Comparison of ENCODE assay signal across 27 cellular contexts in genomic region chr2:171995586-171995985, GRCh38. TPM values are rescaled to one million over a fixed set of nuclear protein-coding genes. Genes with fewer than 3 reads are reported as not detected.
A peak's percentile ranks its signal among the peaks of the same experiment; 100 is the strongest.
DNase-seq lines count a peak whose midpoint lies in the region; ATAC-seq and TF ChIP-seq lines count a peak whose summit lies in the region.
"Had no signal": no experiment of that assay in that cellular context is flagged by ENCODE, and none has a peak within 500 bp of the region (broad histone marks: within the 10 kb centered on the region; RNA-seq: fewer than 3 reads in every experiment).

No MANE protein-coding gene starts in this region.

- ATAC-seq in IMR-90 (ENCODE audit: low read depth), result peak; percentile 19
- no peak for ATAC-seq in GM19452 (IDR thresholded peaks at IDR 0.05; ENCODE audit: unreplicated experiment)
- no peak for ATAC-seq in HG03520 (IDR thresholded peaks at IDR 0.05; ENCODE audit: unreplicated experiment)
- ATAC-seq: CD8-positive, alpha-beta T cell; HCT116; HepG2; K562 had no signal

- in situ Hi-C loops in IMR-90 (cut with MboI; ENCODE audit: low sequenced_read_pairs), result no loop called here

- no peaks in the 10 kb centered on the region for H3K9me1 ChIP-seq in IMR-90 (ENCODE audit: insufficient read depth, low read length)

- H2BK5ac ChIP-seq in IMR-90 (ENCODE audit: low read depth, low read length, poor library complexity, severe bottlenecking) (no peak overlapping the region), neuronal stem cell (ENCODE audit: low read length) (no peak overlapping the region)

- dilution Hi-C loops in IMR-90 (cut with HindIII; ENCODE audit: low sequenced_read_pairs, unreplicated experiment), result no loop called here

- H3K9ac ChIP-seq in IMR-90 (ENCODE audit: low read depth, low read length) (no peak overlapping the region), neuronal stem cell (ENCODE audit: low read depth, low read length, poor library complexity) (no peak overlapping the region)

- H2AK9ac ChIP-seq in IMR-90 (replicated peaks; ENCODE audit: low read depth, low read length, poor library complexity), result no peak overlapping the region

- 0 out of 2 replicates have a peak overlapping the region, but pooled peaks have one; percentile 45 for H3K23ac ChIP-seq in IMR-90 (ENCODE audit: low read depth, low read length)
- no peak overlapping the region for H3K23ac ChIP-seq in neuronal stem cell (ENCODE audit: low read depth, low read length, poor library complexity)

- no peaks in the 10 kb centered on the region for H3K27me3 ChIP-seq in IMR-90 (ENCODE audit: control insufficient read depth, insufficient read depth, low read length)
- H3K27me3 ChIP-seq in neuronal stem cell (ENCODE audit: control insufficient read depth in 3 of 3, insufficient read depth in 3 of 3, low read depth in 1 of 3, low read length in 3 of 3), result peaks cover 2 to 17% (median 9%) of the 10 kb centered on the region in 3 experiments

- H3K36me3 ChIP-seq in IMR-90 (ENCODE audit: control insufficient read depth, insufficient read depth, low read length) (no peaks in the 10 kb centered on the region), neuronal stem cell (replicated peaks in 1 of 2; ENCODE audit: control insufficient read depth in 2 of 2, insufficient read depth in 2 of 2, low read length in 2 of 2) (no peaks in the 10 kb centered on the region)

- CTCF ChIA-PET in IMR-90 (lab: Yijun Ruan, JAX), result no interaction called here

- H3K79me1 ChIP-seq in IMR-90 (ENCODE audit: low read depth in 1 of 2, low read length in 2 of 2) (peaks cover 0 to 6% of the 10 kb centered on the region in 2 experiments; a peak in 1 of 4 replicates), neuronal stem cell (ENCODE audit: low read depth, low read length) (no peaks in the 10 kb centered on the region)

- no peaks in the 10 kb centered on the region for H3K9me3 ChIP-seq in IMR-90 (ENCODE audit: control insufficient read depth, insufficient read depth, low read length)
- H3K9me3 ChIP-seq in neuronal stem cell (replicated peaks in 1 of 2; ENCODE audit: control insufficient read depth in 2 of 2, insufficient read depth in 1 of 2, low read depth in 1 of 2, low read length in 2 of 2), result no peaks in the 10 kb centered on the region
- H3K9me3 ChIP-seq: Caco-2 had no signal

- H3K14ac ChIP-seq in IMR-90 (replicated peaks; ENCODE audit: low read depth, low read length), result no peak overlapping the region
- no peak overlapping the region for H3K14ac ChIP-seq in neuronal stem cell (ENCODE audit: low read length)

- H4K91ac ChIP-seq in IMR-90 (ENCODE audit: insufficient read depth, low read depth, low read length) (no peak overlapping the region), neuronal stem cell (ENCODE audit: low read depth, low read length, poor library complexity) (no peak overlapping the region)

- H3K18ac ChIP-seq in IMR-90 (ENCODE audit: low read depth, low read length), result no peak overlapping the region
- H3K18ac ChIP-seq in neuronal stem cell (ENCODE audit: low read length), result no peak overlapping the region

- H2BK20ac ChIP-seq in IMR-90 (ENCODE audit: low read depth, low read length), result peak overlapping the region; percentile 39; the same call in 1 of the 2 replicates

- H3K27ac ChIP-seq in IMR-90 (ENCODE audit: insufficient read depth, low read length) (0 out of 2 replicates have a peak overlapping the region, but pooled peaks have one; percentile 8), neuronal stem cell (replicated peaks; ENCODE audit: low read length) (no peak overlapping the region)

- POLR2A ChIA-PET in IMR-90 (lab: Charles Lee; ENCODE audit: unreplicated experiment), result no interaction called here

- H3K4me2 ChIP-seq in IMR-90 (ENCODE audit: low read depth, low read length), result peak overlapping the region; percentile 32; the same call in 1 of the 2 replicates
- no peak overlapping the region for H3K4me2 ChIP-seq in neuronal stem cell (ENCODE audit: insufficient read depth, low read length, poor library complexity, severe bottlenecking)

- H2BK120ac ChIP-seq in IMR-90 (ENCODE audit: low read depth, low read length), result no peak overlapping the region
- no peak overlapping the region for H2BK120ac ChIP-seq in neuronal stem cell (ENCODE audit: low read depth, low read length)

- no peaks in the 10 kb centered on the region for H4K20me1 ChIP-seq in IMR-90 (ENCODE audit: insufficient read depth, low read length)

- H3K4ac ChIP-seq in IMR-90 (ENCODE audit: low read depth, low read length), result no peak overlapping the region
- H3K4ac ChIP-seq in neuronal stem cell (ENCODE audit: low read length), result no peak overlapping the region

- H4K8ac ChIP-seq in IMR-90 (ENCODE audit: low read depth in 2 of 2, low read length in 2 of 2), result peak overlapping the region in 1 of 2 experiments; percentile 19; a peak in 2 of 4 replicates
- no peak overlapping the region for H4K8ac ChIP-seq in neuronal stem cell (ENCODE audit: low read depth, low read length)

- TF ChIP-seq POLR2A in IMR-90 (IDR thresholded peaks at IDR 0.05; ENCODE audit: low read depth, low read length), result no peak

- no peak for TF ChIP-seq RAD21 in IMR-90 (IDR thresholded peaks at IDR 0.05; ENCODE audit: low read length)

- no peak for TF ChIP-seq CTCF in IMR-90 (conservative IDR thresholded peaks at IDR 0.05; ENCODE audit: low read depth, low read length)

- no peak overlapping the region; the same call in 2 of the 3 replicates for H2BK15ac ChIP-seq in IMR-90 (ENCODE audit: low read depth, low read length)
- no peak overlapping the region for H2BK15ac ChIP-seq in neuronal stem cell (ENCODE audit: low read length)

- H3K4me3 ChIP-seq in IMR-90 (ENCODE audit: insufficient read depth, low read depth, low read length), result no peak overlapping the region
- H3K4me3 ChIP-seq in neuronal stem cell (ENCODE audit: low read length in 2 of 2), result no peak overlapping the region
- H3K4me3 ChIP-seq: K562 had no signal

- no TSS peak for BruUV-seq in IMR-90 (replicated peaks; lab: Mats Ljungman, UMichigan)

- DNase-seq in AG08396 (ENCODE audit: low spot score) (peak; percentile 36), IMR-90 (peak; percentile 33), fibroblast of peridontal ligament (ENCODE audit: extremely low read depth) (peak; percentile 88), neuronal stem cell (ENCODE audit: low spot score) (no peak), AG08395 (ENCODE audit: low spot score) (no peak)
- DNase-seq in activated CD4-positive, alpha-beta T cell treated with anti-CD3 and anti-CD28 coated beads for 48 hours, result no peak
- DNase-seq: 8988T; ACHN; C1 segment of cervical spinal cord; Caco-2; CD8-positive, alpha-beta T cell; DMS79; GF-D8; Kasumi-1; NCI-H1092 treated with DMSO at 0.1 percent for 48 hours; NCI-H1436 treated with DMSO at 0.1 percent for 48 hours; NCI-H187 treated with DMSO at 0.1 percent for 48 hours; NCI-H2171 treated with DMSO at 0.1 percent for 48 hours; NCI-H446; NCI-H524 treated with DMSO at 0.1 percent for 48 hours; RPMI8226; SHP77 had no signal

- H3K56ac ChIP-seq in IMR-90 (ENCODE audit: extremely low read depth, insufficient read depth, low read length), result no peak overlapping the region

- intact Hi-C loops in IMR-90 (cut with micrococcal nuclease), result loop anchor here (5.0 kb wide), 1 partner anchor 92 kb away; the partner anchor contains the start of gene DLX1

- H2AFZ ChIP-seq in IMR-90 (replicated peaks; ENCODE audit: low read length, poor library complexity) (no peak overlapping the region), neuronal stem cell (ENCODE audit: low read length) (peak overlapping the region; percentile 11)

- WGBS in IMR-90 (ENCODE audit: extremely low coverage in 2 of 2, insufficient read length in 1 of 2), 2 experiments, result 80% methylated on average over 1 of the region's 5 CpGs; no CpG with 5 or more reads in 1 of the 2 experiments
- no CpG with 5 or more reads among the region's 5 CpGs for WGBS in neuronal stem cell (ENCODE audit: extremely low coverage in 2 of 2, insufficient read length in 2 of 2, insufficient replicate concordance in 1 of 2), 2 donors

- no peak overlapping the region for H4K5ac ChIP-seq in IMR-90 (ENCODE audit: low read depth, low read length)

- no peaks in the 10 kb centered on the region for H3K4me1 ChIP-seq in IMR-90 (ENCODE audit: control insufficient read depth, insufficient read depth, low read length)
- peaks cover 2 to 5% of the 10 kb centered on the region in 2 donors for H3K4me1 ChIP-seq in neuronal stem cell (ENCODE audit: control insufficient read depth in 2 of 2, insufficient read depth in 1 of 2, low read depth in 1 of 2, low read length in 2 of 2)

- H2AK5ac ChIP-seq in IMR-90 (ENCODE audit: low read depth, low read length) (no peak overlapping the region), neuronal stem cell (ENCODE audit: low read depth, low read length) (no peak overlapping the region)

- no peak overlapping the region for H2BK12ac ChIP-seq in neuronal stem cell (ENCODE audit: low read length)

TF ChIP-seq in IMR-90, 13 proteins besides CTCF, POLR2A, EP300 and RAD21 (continues in another document):
- TF ChIP-seq, protein P1, sequence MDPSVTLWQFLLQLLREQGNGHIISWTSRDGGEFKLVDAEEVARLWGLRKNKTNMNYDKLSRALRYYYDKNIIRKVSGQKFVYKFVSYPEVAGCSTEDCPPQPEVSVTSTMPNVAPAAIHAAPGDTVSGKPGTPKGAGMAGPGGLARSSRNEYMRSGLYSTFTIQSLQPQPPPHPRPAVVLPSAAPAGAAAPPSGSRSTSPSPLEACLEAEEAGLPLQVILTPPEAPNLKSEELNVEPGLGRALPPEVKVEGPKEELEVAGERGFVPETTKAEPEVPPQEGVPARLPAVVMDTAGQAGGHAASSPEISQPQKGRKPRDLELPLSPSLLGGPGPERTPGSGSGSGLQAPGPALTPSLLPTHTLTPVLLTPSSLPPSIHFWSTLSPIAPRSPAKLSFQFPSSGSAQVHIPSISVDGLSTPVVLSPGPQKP (IDR thresholded peaks at IDR 0.05; ENCODE audit: borderline replicate concordance, low read depth, low read length), result no peak
- no peak for TF ChIP-seq MXI1 (IDR thresholded peaks at IDR 0.05; ENCODE audit: borderline replicate concordance, low read depth, low read length)
- no peak for TF ChIP-seq BHLHE40 (IDR thresholded peaks at IDR 0.05; ENCODE audit: low read depth, low read length)
- TF ChIP-seq, protein P2, sequence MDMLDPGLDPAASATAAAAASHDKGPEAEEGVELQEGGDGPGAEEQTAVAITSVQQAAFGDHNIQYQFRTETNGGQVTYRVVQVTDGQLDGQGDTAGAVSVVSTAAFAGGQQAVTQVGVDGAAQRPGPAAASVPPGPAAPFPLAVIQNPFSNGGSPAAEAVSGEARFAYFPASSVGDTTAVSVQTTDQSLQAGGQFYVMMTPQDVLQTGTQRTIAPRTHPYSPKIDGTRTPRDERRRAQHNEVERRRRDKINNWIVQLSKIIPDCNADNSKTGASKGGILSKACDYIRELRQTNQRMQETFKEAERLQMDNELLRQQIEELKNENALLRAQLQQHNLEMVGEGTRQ (IDR thresholded peaks at IDR 0.05; ENCODE audit: low read depth, low read length), result no peak
- TF ChIP-seq CEBPB (IDR thresholded peaks at IDR 0.05; ENCODE audit: low read depth, low read length), result no peak
- no peak for TF ChIP-seq RCOR1 (IDR thresholded peaks at IDR 0.05; ENCODE audit: insufficient replicate concordance, low read length)

RNA-seq across cellular contexts. Expression of gene METAP1D, which starts 4.2 kb away (rescaled TPM):
- total RNA-seq in IMR-90 (2012; rRNA removed), result 3.4 and 4.2 TPM in 2 replicates
- 5.5 TPM in 2 replicates for polyA plus RNA-seq in IMR-90 (2012; rRNA removed)
- 1.3 and 2.0 TPM in 2 replicates for polyA plus RNA-seq in IMR-90 (2012; cell fraction: cytosol; rRNA removed)
- polyA plus RNA-seq in IMR-90 (2012; cell fraction: nucleus; rRNA removed; ENCODE audit: low replicate concordance), result 11.5 and 28.3 TPM in 2 replicates
- polyA plus RNA-seq in neuronal stem cell (2013, experiment 1 of 2), result 4.7 TPM
- 4.0 TPM for polyA plus RNA-seq in neuronal stem cell (2013, experiment 2 of 2)

Comparison
In these comparisons a context has a peak if more than half of its experiments do, and no peak if none do; other contexts are left out.
1. DNase-seq: peak in AG08396 (single experiment), IMR-90 (single experiment) and fibroblast of peridontal ligament (single experiment); none in neuronal stem cell (single experiment), AG08395 (single experiment) and activated CD4-positive, alpha-beta T cell treated with anti-CD3 and anti-CD28 coated beads for 48 hours (single experiment).